Comparison of ENCODE assay signal across 1 cellular context in genomic region chr4:87935954-87936353, GRCh38. TPM values are rescaled to one million over a fixed set of nuclear protein-coding genes. Genes with fewer than 3 reads are reported as not detected.
"Had no signal": no experiment of that assay in that cellular context is flagged by ENCODE, and none has a peak within 500 bp of the region (broad histone marks: within the 10 kb centered on the region; RNA-seq: fewer than 3 reads in every experiment).

No MANE protein-coding gene starts in this region.

RNA-seq across cellular contexts. Expression of gene SPP1, which starts 39.6 kb away (rescaled TPM):
- total RNA-seq: PC-3 had no signal
